ENCODE assay signal across 1 cellular context in the genomic region with DNA sequence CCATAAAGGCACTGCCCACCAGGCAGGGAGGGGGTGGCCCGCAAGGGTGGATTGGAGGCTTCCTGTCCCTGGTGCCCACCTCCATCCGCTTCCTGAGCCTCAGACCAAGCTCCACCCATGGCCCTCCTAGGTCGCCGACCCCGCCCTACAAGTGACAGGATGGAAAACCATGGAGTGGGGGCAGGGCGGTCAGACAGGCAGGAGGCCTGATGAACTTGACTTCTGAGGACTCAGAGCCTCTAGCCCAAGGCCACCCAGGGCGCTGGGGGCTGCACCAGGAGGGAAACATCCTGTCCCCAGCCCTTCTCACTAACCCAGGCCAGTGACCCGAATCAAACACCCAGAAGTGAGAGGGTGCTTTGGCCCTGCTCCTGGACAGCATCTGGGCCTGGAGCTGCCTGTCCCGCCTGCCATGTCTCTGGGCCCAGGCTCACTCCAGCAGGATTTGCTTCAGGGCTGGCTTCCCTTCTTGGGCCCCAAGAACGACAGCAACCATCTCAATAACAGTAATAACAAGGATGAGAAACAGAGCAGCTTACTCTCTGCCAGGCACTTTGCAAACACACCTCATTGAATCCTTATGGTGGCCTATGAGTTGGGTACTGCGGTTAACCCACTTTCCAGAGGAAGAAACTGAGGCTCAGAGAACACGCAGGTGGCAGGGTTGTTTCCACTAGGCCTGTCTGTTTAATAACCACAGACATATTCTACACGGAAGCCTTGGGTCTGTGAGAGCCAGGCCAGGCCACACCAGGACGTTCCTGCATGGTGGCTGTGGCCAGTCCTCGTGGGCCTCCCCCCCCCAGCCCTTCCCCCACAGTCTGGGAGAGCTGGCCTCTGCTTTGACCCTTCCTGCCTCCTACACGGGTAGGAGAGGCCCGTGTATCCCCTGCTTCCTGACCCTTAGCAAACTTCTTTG.
A peak's percentile ranks its signal among the peaks of the same experiment; 100 is the strongest.
TF ChIP-seq lines count a peak whose summit lies in the region.

No MANE protein-coding gene starts in this region.

TF ChIP-seq in HepG2, 621 proteins besides CTCF, POLR2A, EP300 and RAD21 (continued from another document and continues in another):
- TF ChIP-seq, protein P1, sequence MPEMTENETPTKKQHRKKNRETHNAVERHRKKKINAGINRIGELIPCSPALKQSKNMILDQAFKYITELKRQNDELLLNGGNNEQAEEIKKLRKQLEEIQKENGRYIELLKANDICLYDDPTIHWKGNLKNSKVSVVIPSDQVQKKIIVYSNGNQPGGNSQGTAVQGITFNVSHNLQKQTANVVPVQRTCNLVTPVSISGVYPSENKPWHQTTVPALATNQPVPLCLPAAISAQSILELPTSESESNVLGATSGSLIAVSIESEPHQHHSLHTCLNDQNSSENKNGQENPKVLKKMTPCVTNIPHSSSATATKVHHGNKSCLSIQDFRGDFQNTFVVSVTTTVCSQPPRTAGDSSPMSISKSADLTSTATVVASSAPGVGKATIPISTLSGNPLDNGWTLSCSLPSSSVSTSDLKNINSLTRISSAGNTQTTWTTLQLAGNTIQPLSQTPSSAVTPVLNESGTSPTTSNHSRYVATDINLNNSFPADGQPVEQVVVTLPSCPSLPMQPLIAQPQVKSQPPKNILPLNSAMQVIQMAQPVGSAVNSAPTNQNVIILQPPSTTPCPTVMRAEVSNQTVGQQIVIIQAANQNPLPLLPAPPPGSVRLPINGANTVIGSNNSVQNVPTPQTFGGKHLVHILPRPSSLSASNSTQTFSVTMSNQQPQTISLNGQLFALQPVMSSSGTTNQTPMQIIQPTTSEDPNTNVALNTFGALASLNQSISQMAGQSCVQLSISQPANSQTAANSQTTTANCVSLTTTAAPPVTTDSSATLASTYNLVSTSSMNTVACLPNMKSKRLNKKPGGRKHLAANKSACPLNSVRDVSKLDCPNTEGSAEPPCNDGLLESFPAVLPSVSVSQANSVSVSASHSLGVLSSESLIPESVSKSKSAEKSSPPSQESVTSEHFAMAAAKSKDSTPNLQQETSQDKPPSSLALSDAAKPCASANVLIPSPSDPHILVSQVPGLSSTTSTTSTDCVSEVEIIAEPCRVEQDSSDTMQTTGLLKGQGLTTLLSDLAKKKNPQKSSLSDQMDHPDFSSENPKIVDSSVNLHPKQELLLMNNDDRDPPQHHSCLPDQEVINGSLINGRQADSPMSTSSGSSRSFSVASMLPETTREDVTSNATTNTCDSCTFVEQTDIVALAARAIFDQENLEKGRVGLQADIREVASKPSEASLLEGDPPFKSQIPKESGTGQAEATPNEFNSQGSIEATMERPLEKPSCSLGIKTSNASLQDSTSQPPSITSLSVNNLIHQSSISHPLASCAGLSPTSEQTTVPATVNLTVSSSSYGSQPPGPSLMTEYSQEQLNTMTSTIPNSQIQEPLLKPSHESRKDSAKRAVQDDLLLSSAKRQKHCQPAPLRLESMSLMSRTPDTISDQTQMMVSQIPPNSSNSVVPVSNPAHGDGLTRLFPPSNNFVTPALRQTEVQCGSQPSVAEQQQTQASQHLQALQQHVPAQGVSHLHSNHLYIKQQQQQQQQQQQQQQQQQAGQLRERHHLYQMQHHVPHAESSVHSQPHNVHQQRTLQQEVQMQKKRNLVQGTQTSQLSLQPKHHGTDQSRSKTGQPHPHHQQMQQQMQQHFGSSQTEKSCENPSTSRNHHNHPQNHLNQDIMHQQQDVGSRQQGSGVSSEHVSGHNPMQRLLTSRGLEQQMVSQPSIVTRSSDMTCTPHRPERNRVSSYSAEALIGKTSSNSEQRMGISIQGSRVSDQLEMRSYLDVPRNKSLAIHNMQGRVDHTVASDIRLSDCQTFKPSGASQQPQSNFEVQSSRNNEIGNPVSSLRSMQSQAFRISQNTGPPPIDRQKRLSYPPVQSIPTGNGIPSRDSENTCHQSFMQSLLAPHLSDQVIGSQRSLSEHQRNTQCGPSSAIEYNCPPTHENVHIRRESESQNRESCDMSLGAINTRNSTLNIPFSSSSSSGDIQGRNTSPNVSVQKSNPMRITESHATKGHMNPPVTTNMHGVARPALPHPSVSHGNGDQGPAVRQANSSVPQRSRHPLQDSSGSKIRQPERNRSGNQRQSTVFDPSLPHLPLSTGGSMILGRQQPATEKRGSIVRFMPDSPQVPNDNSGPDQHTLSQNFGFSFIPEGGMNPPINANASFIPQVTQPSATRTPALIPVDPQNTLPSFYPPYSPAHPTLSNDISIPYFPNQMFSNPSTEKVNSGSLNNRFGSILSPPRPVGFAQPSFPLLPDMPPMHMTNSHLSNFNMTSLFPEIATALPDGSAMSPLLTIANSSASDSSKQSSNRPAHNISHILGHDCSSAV (CRISPR knock-in tag; IDR thresholded peaks at IDR 0.05; ENCODE audit: borderline replicate concordance), result no peak
- TF ChIP-seq, protein P2, sequence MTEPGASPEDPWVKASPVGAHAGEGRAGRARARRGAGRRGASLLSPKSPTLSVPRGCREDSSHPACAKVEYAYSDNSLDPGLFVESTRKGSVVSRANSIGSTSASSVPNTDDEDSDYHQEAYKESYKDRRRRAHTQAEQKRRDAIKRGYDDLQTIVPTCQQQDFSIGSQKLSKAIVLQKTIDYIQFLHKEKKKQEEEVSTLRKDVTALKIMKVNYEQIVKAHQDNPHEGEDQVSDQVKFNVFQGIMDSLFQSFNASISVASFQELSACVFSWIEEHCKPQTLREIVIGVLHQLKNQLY (CRISPR knock-in tag; IDR thresholded peaks at IDR 0.05), result peak; percentile 60; the same call in 1 of the 2 replicates
- TF ChIP-seq, protein P3, sequence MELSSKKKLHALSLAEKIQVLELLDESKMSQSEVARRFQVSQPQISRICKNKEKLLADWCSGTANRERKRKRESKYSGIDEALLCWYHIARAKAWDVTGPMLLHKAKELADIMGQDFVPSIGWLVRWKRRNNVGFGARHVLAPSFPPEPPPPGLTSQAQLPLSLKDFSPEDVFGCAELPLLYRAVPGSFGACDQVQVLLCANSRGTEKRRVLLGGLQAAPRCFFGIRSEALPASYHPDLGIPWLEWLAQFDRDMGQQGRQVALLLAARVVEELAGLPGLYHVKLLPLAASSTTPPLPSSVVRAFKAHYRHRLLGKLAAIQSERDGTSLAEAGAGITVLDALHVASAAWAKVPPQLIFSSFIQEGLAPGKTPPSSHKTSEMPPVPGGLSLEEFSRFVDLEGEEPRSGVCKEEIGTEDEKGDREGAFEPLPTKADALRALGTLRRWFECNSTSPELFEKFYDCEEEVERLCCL (CRISPR knock-in tag; IDR thresholded peaks at IDR 0.05; ENCODE audit: borderline replicate concordance), result 0 out of 2 replicates have a peak, but pooled peaks have one; percentile 9
- TF ChIP-seq BCL6 (CRISPR knock-in tag; IDR thresholded peaks at IDR 0.05), result peak; percentile 90
- TF ChIP-seq DMAP1 (CRISPR knock-in tag; IDR thresholded peaks at IDR 0.05), result peak; percentile 35; the same call in 1 of the 2 replicates
- TF ChIP-seq, protein P4, sequence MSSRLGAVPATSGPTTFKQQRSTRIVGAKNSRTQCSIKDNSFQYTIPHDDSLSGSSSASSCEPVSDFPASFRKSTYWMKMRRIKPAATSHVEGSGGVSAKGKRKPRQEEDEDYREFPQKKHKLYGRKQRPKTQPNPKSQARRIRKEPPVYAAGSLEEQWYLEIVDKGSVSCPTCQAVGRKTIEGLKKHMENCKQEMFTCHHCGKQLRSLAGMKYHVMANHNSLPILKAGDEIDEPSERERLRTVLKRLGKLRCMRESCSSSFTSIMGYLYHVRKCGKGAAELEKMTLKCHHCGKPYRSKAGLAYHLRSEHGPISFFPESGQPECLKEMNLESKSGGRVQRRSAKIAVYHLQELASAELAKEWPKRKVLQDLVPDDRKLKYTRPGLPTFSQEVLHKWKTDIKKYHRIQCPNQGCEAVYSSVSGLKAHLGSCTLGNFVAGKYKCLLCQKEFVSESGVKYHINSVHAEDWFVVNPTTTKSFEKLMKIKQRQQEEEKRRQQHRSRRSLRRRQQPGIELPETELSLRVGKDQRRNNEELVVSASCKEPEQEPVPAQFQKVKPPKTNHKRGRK (CRISPR knock-in tag; IDR thresholded peaks at IDR 0.05), result no peak
- TF ChIP-seq RXRA (CRISPR knock-in tag; IDR thresholded peaks at IDR 0.05), result peak; percentile 96
- peak; percentile 73 for TF ChIP-seq PITX1 (CRISPR knock-in tag; IDR thresholded peaks at IDR 0.05)
- TF ChIP-seq NFYB (CRISPR knock-in tag; IDR thresholded peaks at IDR 0.05), result no peak
- 0 out of 2 replicates have a peak, but pooled peaks have one; percentile 1 for TF ChIP-seq SNAI1 (CRISPR knock-in tag; IDR thresholded peaks at IDR 0.05; ENCODE audit: borderline replicate concordance)
- TF ChIP-seq, protein P5, sequence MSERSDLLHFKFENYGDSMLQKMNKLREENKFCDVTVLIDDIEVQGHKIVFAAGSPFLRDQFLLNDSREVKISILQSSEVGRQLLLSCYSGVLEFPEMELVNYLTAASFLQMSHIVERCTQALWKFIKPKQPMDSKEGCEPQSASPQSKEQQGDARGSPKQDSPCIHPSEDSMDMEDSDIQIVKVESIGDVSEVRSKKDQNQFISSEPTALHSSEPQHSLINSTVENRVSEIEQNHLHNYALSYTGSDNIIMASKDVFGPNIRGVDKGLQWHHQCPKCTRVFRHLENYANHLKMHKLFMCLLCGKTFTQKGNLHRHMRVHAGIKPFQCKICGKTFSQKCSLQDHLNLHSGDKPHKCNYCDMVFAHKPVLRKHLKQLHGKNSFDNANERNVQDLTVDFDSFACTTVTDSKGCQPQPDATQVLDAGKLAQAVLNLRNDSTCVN (CRISPR knock-in tag; IDR thresholded peaks at IDR 0.05; ENCODE audit: borderline replicate concordance), result 0 out of 2 replicates have a peak, but pooled peaks have one; percentile 41
- peak; percentile 83 for TF ChIP-seq SP5 (CRISPR knock-in tag; IDR thresholded peaks at IDR 0.05; ENCODE audit: borderline replicate concordance, low read depth)
- 0 out of 2 replicates have a peak, but pooled peaks have one; percentile 15 for TF ChIP-seq ZNF230 (CRISPR knock-in tag; IDR thresholded peaks at IDR 0.05)
- no peak for TF ChIP-seq ZNF775 (CRISPR knock-in tag; IDR thresholded peaks at IDR 0.05; ENCODE audit: borderline replicate concordance)
- TF ChIP-seq, protein P6, sequence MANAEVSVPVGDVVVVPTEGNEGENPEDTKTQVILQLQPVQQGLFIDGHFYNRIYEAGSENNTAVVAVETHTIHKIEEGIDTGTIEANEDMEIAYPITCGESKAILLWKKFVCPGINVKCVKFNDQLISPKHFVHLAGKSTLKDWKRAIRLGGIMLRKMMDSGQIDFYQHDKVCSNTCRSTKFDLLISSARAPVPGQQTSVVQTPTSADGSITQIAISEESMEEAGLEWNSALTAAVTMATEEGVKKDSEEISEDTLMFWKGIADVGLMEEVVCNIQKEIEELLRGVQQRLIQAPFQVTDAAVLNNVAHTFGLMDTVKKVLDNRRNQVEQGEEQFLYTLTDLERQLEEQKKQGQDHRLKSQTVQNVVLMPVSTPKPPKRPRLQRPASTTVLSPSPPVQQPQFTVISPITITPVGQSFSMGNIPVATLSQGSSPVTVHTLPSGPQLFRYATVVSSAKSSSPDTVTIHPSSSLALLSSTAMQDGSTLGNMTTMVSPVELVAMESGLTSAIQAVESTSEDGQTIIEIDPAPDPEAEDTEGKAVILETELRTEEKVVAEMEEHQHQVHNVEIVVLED (CRISPR knock-in tag; IDR thresholded peaks at IDR 0.05; ENCODE audit: borderline replicate concordance), result no peak; the same call in 1 of the 2 replicates
- TF ChIP-seq MEIS1 (CRISPR knock-in tag; IDR thresholded peaks at IDR 0.05; ENCODE audit: borderline replicate concordance), result peak; percentile 91; the same call in 1 of the 2 replicates
- peak; percentile 73 for TF ChIP-seq THAP11 (CRISPR knock-in tag; IDR thresholded peaks at IDR 0.05)
- no peak for TF ChIP-seq ARID2 (CRISPR knock-in tag; IDR thresholded peaks at IDR 0.05; ENCODE audit: borderline replicate concordance)
- no peak for TF ChIP-seq ZKSCAN1 (IDR thresholded peaks at IDR 0.05; ENCODE audit: low read length)
- TF ChIP-seq, protein P7, sequence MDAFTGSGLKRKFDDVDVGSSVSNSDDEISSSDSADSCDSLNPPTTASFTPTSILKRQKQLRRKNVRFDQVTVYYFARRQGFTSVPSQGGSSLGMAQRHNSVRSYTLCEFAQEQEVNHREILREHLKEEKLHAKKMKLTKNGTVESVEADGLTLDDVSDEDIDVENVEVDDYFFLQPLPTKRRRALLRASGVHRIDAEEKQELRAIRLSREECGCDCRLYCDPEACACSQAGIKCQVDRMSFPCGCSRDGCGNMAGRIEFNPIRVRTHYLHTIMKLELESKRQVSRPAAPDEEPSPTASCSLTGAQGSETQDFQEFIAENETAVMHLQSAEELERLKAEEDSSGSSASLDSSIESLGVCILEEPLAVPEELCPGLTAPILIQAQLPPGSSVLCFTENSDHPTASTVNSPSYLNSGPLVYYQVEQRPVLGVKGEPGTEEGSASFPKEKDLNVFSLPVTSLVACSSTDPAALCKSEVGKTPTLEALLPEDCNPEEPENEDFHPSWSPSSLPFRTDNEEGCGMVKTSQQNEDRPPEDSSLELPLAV (CRISPR knock-in tag; conservative IDR thresholded peaks at IDR 0.05; ENCODE audit: low read depth), result no peak
- TF ChIP-seq EZH2 (conservative IDR thresholded peaks at IDR 0.05; ENCODE audit: low read depth, low read length), result no peak
- TF ChIP-seq ZNF205 (CRISPR knock-in tag; IDR thresholded peaks at IDR 0.05), result 0 out of 2 replicates have a peak, but pooled peaks have one; percentile 49
- no peak for TF ChIP-seq ZNF34 (CRISPR knock-in tag; IDR thresholded peaks at IDR 0.05; ENCODE audit: borderline replicate concordance)
- peak; percentile 72; the same call in 1 of the 2 replicates for TF ChIP-seq FOXK1 (CRISPR knock-in tag; IDR thresholded peaks at IDR 0.05; ENCODE audit: borderline replicate concordance, low read depth)
- peak; percentile 74 for TF ChIP-seq ELF3 (CRISPR knock-in tag; IDR thresholded peaks at IDR 0.05)
- TF ChIP-seq ZMAT3 (CRISPR knock-in tag; conservative IDR thresholded peaks at IDR 0.05), result no peak
- TF ChIP-seq XBP1 (CRISPR knock-in tag; IDR thresholded peaks at IDR 0.05), result no peak
- TF ChIP-seq SP4 (CRISPR knock-in tag; IDR thresholded peaks at IDR 0.05), result peak; percentile 38; the same call in 1 of the 2 replicates
- no peak for TF ChIP-seq ZNF138 (CRISPR knock-in tag; IDR thresholded peaks at IDR 0.05; ENCODE audit: low read depth)
- TF ChIP-seq ZNF678 (CRISPR knock-in tag; IDR thresholded peaks at IDR 0.05), result no peak
- no peak for TF ChIP-seq ARHGAP35 (CRISPR knock-in tag; IDR thresholded peaks at IDR 0.05; ENCODE audit: borderline replicate concordance)
- TF ChIP-seq, protein P8, sequence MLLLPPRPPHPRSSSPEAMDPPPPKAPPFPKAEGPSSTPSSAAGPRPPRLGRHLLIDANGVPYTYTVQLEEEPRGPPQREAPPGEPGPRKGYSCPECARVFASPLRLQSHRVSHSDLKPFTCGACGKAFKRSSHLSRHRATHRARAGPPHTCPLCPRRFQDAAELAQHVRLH (CRISPR knock-in tag; IDR thresholded peaks at IDR 0.05; ENCODE audit: borderline replicate concordance, low read depth), result peak; percentile 85; the same call in 1 of the 2 replicates
